25 cellular contexts compared by ENCODE assay signal in the genomic region with DNA sequence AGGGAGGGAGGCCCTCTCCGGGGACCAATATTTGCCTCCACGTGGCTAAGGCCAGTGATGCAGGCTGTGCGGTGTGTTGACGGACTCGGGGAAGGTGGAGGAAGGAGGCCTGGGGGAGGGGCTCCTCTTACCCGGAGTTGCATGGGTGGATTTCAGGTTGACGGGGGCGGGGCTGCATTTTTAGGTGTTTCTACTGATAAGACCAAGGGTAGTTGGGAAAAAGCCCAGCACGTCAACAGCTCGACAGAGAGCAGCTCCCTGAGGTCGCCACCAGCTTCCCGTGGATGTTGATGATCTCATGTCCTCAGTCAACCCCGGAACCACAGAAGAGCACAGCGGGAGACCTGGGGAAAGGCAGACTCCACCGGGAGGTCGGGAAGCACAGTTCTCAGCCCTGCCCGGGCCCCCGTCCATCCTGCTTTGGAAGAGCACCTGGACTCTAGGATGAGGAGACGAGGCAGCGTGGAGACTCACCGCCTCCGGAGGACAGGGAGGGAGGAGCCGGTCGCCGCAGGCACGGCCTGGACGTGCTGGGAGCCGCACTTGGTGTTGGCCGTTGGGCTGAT. TPM values are rescaled to one million over a fixed set of nuclear protein-coding genes. Genes with fewer than 3 reads are reported as not detected.
DNase-seq lines count a peak whose midpoint lies in the region; ATAC-seq and TF ChIP-seq lines count a peak whose summit lies in the region.
"Had no signal": no experiment of that assay in that cellular context is flagged by ENCODE, and none has a peak within 500 bp of the region (broad histone marks: within the 10 kb centered on the region; RNA-seq: fewer than 3 reads in every experiment).

No MANE protein-coding gene starts in this region.

- no peak overlapping the region for H3K4me3 Mint-ChIP-seq in endothelial cell (ENCODE audit: unreplicated experiment)
- H3K4me3 Mint-ChIP-seq: activated CD8-positive, alpha-beta T cell treated with anti-CD3 and anti-CD28 coated beads, Interleukin-2, amount 10 ng/mL, durations not matched to agents 7 days and 5 days; activated naive CD8-positive, alpha-beta T cell treated with anti-CD3 and anti-CD28 coated beads for 36 hours; B cell; HFFc6; natural killer cell treated with Interleukin-12 subunit alpha and Interleukin-12 subunit beta and Interleukin-15 and Interleukin-18, amount 100 ng/mL, for 72 hours had no signal

- H3K27ac ChIP-seq in tibial artery, result peak overlapping the region; percentile 57 to 74
- H3K27ac ChIP-seq: KMS-11, ovary, stomach had no signal

- H3K4me1 Mint-ChIP-seq in endothelial cell (ENCODE audit: unreplicated experiment), result no peaks in the 10 kb centered on the region
- H3K4me1 Mint-ChIP-seq: activated naive CD8-positive, alpha-beta T cell treated with anti-CD3 and anti-CD28 coated beads for 36 hours; B cell had no signal

- no peak overlapping the region for H3K4me3 ChIP-seq in tibial artery
- H3K4me3 ChIP-seq: ovary, stomach had no signal

- ATAC-seq in Right ventricle myocardium inferior, result no peak
- ATAC-seq in left ventricle myocardium superior, result peak; percentile 8
- ATAC-seq in GM21737 (IDR thresholded peaks at IDR 0.05; ENCODE audit: unreplicated experiment), result no peak
- ATAC-seq in GM18517 (IDR thresholded peaks at IDR 0.05; ENCODE audit: unreplicated experiment), result no peak
- ATAC-seq: activated CD8-positive, alpha-beta T cell treated with anti-CD3 and anti-CD28 coated beads, Interleukin-2, amount 10 ng/mL, durations not matched to agents 7 days and 5 days; natural killer cell treated with Interleukin-12 subunit alpha and Interleukin-12 subunit beta and Interleukin-15 and Interleukin-18, amount 100 ng/mL, for 72 hours had no signal

- H3K4me1 ChIP-seq in tibial artery, result peaks cover 0 to 45% (median 35%) of the 10 kb centered on the region in 4 donors

- H3K9me3 Mint-ChIP-seq in endothelial cell (ENCODE audit: unreplicated experiment), result no peaks in the 10 kb centered on the region
- H3K9me3 Mint-ChIP-seq: activated naive CD8-positive, alpha-beta T cell treated with anti-CD3 and anti-CD28 coated beads for 36 hours; activated T-helper 2 cell treated with anti-CD3 and anti-CD28 coated beads, Interferon-gamma antibody, Interleukin-2, Interleukin-4, amounts not matched to agents 10 μg/mL and 5 μg/mL and 100 μg/mL, durations not matched to agents 14 hours and 24 hours and 36 hours; HFFc6; natural killer cell treated with Interleukin-12 subunit alpha and Interleukin-12 subunit beta and Interleukin-15 and Interleukin-18, amount 100 ng/mL, for 72 hours had no signal

- TF ChIP-seq CTCF in tibial artery (IDR thresholded peaks at IDR 0.05) (no peak), endothelial cell (IDR thresholded peaks at IDR 0.05; ENCODE audit: unreplicated experiment) (no peak)

- H3K27me3 ChIP-seq in tibial artery, result no peaks in the 10 kb centered on the region
- H3K27me3 ChIP-seq: ovary had no signal

- no peaks in the 10 kb centered on the region for H3K36me3 Mint-ChIP-seq in endothelial cell (ENCODE audit: low read depth, unreplicated experiment)
- H3K36me3 Mint-ChIP-seq: activated naive CD8-positive, alpha-beta T cell treated with anti-CD3 and anti-CD28 coated beads for 36 hours; natural killer cell treated with Interleukin-12 subunit alpha and Interleukin-12 subunit beta and Interleukin-15 and Interleukin-18, amount 100 ng/mL, for 72 hours had no signal

- no peak overlapping the region for H3K27ac Mint-ChIP-seq in endothelial cell (ENCODE audit: unreplicated experiment)
- H3K27ac Mint-ChIP-seq: activated CD8-positive, alpha-beta T cell treated with anti-CD3 and anti-CD28 coated beads, Interleukin-2, amount 10 ng/mL, durations not matched to agents 7 days and 5 days; activated naive CD8-positive, alpha-beta T cell treated with anti-CD3 and anti-CD28 coated beads for 36 hours; activated T-helper 2 cell treated with anti-CD3 and anti-CD28 coated beads, Interferon-gamma antibody, Interleukin-2, Interleukin-4, amounts not matched to agents 10 μg/mL and 5 μg/mL and 100 μg/mL, durations not matched to agents 14 hours and 24 hours and 36 hours; B cell; HFFc6; natural killer cell treated with Interleukin-12 subunit alpha and Interleukin-12 subunit beta and Interleukin-15 and Interleukin-18, amount 100 ng/mL, for 72 hours had no signal

- DNase-seq in Right ventricle myocardium inferior (ENCODE audit: missing footprints) (peak; percentile 58), cardiac septum (ENCODE audit: low spot score) (no peak), NCI-H345 (lab: John Stamatoyannopoulos, UW) (peak; percentile 30), left ventricle myocardium superior (no peak), tibial artery (no peak), endothelial cell (ENCODE audit: low spot score) (no peak)
- DNase-seq: activated CD4-positive, alpha-beta T cell treated with anti-CD3 and anti-CD28 coated beads for 1 hour; activated CD8-positive, alpha-beta T cell treated with anti-CD3 and anti-CD28 coated beads, Interleukin-2, amount 10 ng/mL, durations not matched to agents 7 days and 5 days; activated naive CD8-positive, alpha-beta T cell treated with anti-CD3 and anti-CD28 coated beads for 36 hours; dermis blood vessel endothelial cell; HFFc6; NCI-H1417 treated with DMSO at 0.1 percent for 48 hours; NCI-H2107; NCI-H510A; stimulated activated CD4-positive, alpha-beta T cell treated with anti-CD3 and anti-CD28 coated beads, Interleukin-2, amount 100 ng/mL, for 24 hours; stomach; T-helper 2 cell; trophoblast cell had no signal

- intact Hi-C loops in Right ventricle myocardium inferior (cut with DNase I) (no loop called here), cardiac septum (cut with DNase I) (no loop called here), left ventricle myocardium superior (cut with micrococcal nuclease) (no loop called here), tibial artery (cut with DNase I; ENCODE audit: low total_unique reads) (no loop called here)

- H3K9me3 ChIP-seq in tibial artery, result no peaks in the 10 kb centered on the region
- H3K9me3 ChIP-seq: ovary, stomach had no signal

- H3K36me3 ChIP-seq in tibial artery, result no peaks in the 10 kb centered on the region
- H3K36me3 ChIP-seq: ovary, stomach had no signal

- peaks cover 9% of the 10 kb centered on the region for H3K27me3 Mint-ChIP-seq in endothelial cell (ENCODE audit: unreplicated experiment)

RNA-seq across cellular contexts. Expression of a gene that starts 32.9 kb away (rescaled TPM):
- total RNA-seq in Right ventricle myocardium inferior (228 TPM), cardiac septum (140 TPM), left ventricle myocardium superior (188 TPM), endothelial cell (ENCODE audit: unreplicated experiment) (65.5 TPM)
- total RNA-seq: natural killer cell treated with Interleukin-12 subunit alpha and Interleukin-12 subunit beta and Interleukin-15 and Interleukin-18, amount 100 ng/mL, for 72 hours had no signal

Comparison
In these comparisons a context has a peak if more than half of its experiments do, and no peak if none do; other contexts are left out.
1. DNase-seq: peak in Right ventricle myocardium inferior (single experiment) and NCI-H345 (single experiment); none in cardiac septum (single experiment), left ventricle myocardium superior (single experiment), tibial artery (0 of 2) and endothelial cell (single experiment).